Comparison of ENCODE assay signal across 36 cellular contexts in genomic region chrX:128021566-128021965, GRCh38. TPM values are rescaled to one million over a fixed set of nuclear protein-coding genes. Genes with fewer than 3 reads are reported as not detected.
"Had no signal": no experiment of that assay in that cellular context is flagged by ENCODE, and none has a peak within 500 bp of the region (broad histone marks: within the 10 kb centered on the region; RNA-seq: fewer than 3 reads in every experiment).

No MANE protein-coding gene starts in this region.

- H3K36me3 ChIP-seq: adrenal gland, cardiac muscle cell, colonic mucosa, esophagus muscularis mucosa, gastrocnemius medialis, heart left ventricle had no signal

- H3K4me3 Mint-ChIP-seq: activated CD8-positive, alpha-beta T cell treated with anti-CD3 and anti-CD28 coated beads for 36 hours; activated naive CD4-positive, alpha-beta T cell treated with anti-CD3 and anti-CD28 coated beads for 36 hours; activated naive CD4-positive, alpha-beta T cell treated with anti-CD3 and anti-CD28 coated beads, Interleukin-2, amount 50 U/mL, for 24 hours; activated naive CD8-positive, alpha-beta T cell treated with anti-CD3 and anti-CD28 coated beads for 36 hours; activated naive CD8-positive, alpha-beta T cell treated with anti-CD3 and anti-CD28 coated beads, Interleukin-2, amount 50 U/mL, for 24 hours; activated T-cell treated with anti-CD3 and anti-CD28 coated beads, Interleukin-2, amount 50 U/mL, for 4 hours; activated T-helper 17 cell treated with anti-CD3 and anti-CD28 coated beads, Interleukin-2, amount 50 U/mL, for 72 hours; T-cell; T-helper 1 cell treated with Interleukin-12 subunit alpha and Interleukin-12 subunit beta and Interleukin-4 antibody, amounts not matched to agents 30 μg/mL and 1 μg/mL, for 36 hours; WTC11 had no signal

- FAIRE-seq: TTC549 had no signal

- H3K9me3 Mint-ChIP-seq: activated CD8-positive, alpha-beta T cell treated with anti-CD3 and anti-CD28 coated beads for 36 hours; activated naive CD4-positive, alpha-beta T cell treated with anti-CD3 and anti-CD28 coated beads, Interleukin-2, amount 50 U/mL, for 24 hours; activated naive CD8-positive, alpha-beta T cell treated with anti-CD3 and anti-CD28 coated beads, Interleukin-2, amount 50 U/mL, for 24 hours; activated T-helper 17 cell treated with anti-CD3 and anti-CD28 coated beads, Interleukin-2, amount 50 U/mL, for 72 hours; T-helper 1 cell treated with Interleukin-12 subunit alpha and Interleukin-12 subunit beta and Interleukin-4 antibody, amounts not matched to agents 30 μg/mL and 1 μg/mL, for 36 hours had no signal

- H3K36me3 Mint-ChIP-seq: activated naive CD4-positive, alpha-beta T cell treated with anti-CD3 and anti-CD28 coated beads, Interleukin-2, amount 50 U/mL, for 24 hours; activated naive CD8-positive, alpha-beta T cell treated with anti-CD3 and anti-CD28 coated beads for 36 hours; T-cell had no signal

- DNase-seq: activated CD4-positive, alpha-beta T cell treated with anti-CD3 and anti-CD28 coated beads for 1 hour; activated CD4-positive, alpha-beta T cell treated with anti-CD3 and anti-CD28 coated beads for 4 hours; activated CD4-positive, alpha-beta T cell treated with anti-CD3 and anti-CD28 coated beads, Interleukin-2, amount 50 U/mL, for 1 hour; activated CD4-positive, alpha-beta T cell treated with anti-CD3 and anti-CD28 coated beads, Interleukin-2, amount 50 U/mL, for 48 hours; activated CD8-positive, alpha-beta memory T cell treated with anti-CD3 and anti-CD28 coated beads for 24 hours; activated CD8-positive, alpha-beta T cell treated with anti-CD3 and anti-CD28 coated beads for 36 hours; activated effector memory CD4-positive, alpha-beta T cell treated with Interleukin-2 at 50 U/mL for 16 hours; activated gamma-delta T cell treated with Interleukin-2 at 50 U/mL for 16 hours; activated naive CD4-positive, alpha-beta T cell treated with anti-CD3 and anti-CD28 coated beads for 36 hours; activated naive CD8-positive, alpha-beta T cell treated with anti-CD3 and anti-CD28 coated beads for 36 hours; activated naive CD8-positive, alpha-beta T cell treated with anti-CD3 and anti-CD28 coated beads, Interleukin-2, amount 50 U/mL, for 24 hours; activated T-cell treated with anti-CD3 and anti-CD28 coated beads, Interleukin-2, amount 50 U/mL, for 4 hours; adrenal gland; amygdala; aorta; body of pancreas; central memory CD4-positive, alpha-beta T cell; cerebellar nuclear complex; colonic mucosa; effector CD4-positive, alpha-beta T cell; erythroblast; foreskin keratinocyte; gastrocnemius medialis; glutamatergic neuron; heart left ventricle; T-cell; T-helper 9 cell had no signal

- H3K27ac ChIP-seq: adrenal gland, body of pancreas, cardiac muscle cell, colonic mucosa, esophagus muscularis mucosa, foreskin keratinocyte, gastrocnemius medialis, heart left ventricle, VCaP had no signal

- H3K9me3 ChIP-seq: adrenal gland, body of pancreas, colonic mucosa, esophagus muscularis mucosa, gastrocnemius medialis, heart left ventricle had no signal

- H3K4me1 ChIP-seq: adrenal gland, body of pancreas, colonic mucosa, esophagus muscularis mucosa, foreskin keratinocyte, gastrocnemius medialis, heart left ventricle had no signal

- H3K4me1 Mint-ChIP-seq: activated naive CD4-positive, alpha-beta T cell treated with anti-CD3 and anti-CD28 coated beads, Interleukin-2, amount 50 U/mL, for 24 hours; activated naive CD8-positive, alpha-beta T cell treated with anti-CD3 and anti-CD28 coated beads for 36 hours; activated naive CD8-positive, alpha-beta T cell treated with anti-CD3 and anti-CD28 coated beads, Interleukin-2, amount 50 U/mL, for 24 hours; activated T-helper 17 cell treated with anti-CD3 and anti-CD28 coated beads, Interleukin-2, amount 50 U/mL, for 72 hours; T-cell; WTC11 had no signal

- H3K27me3 Mint-ChIP-seq: activated CD8-positive, alpha-beta T cell treated with anti-CD3 and anti-CD28 coated beads for 36 hours; activated naive CD4-positive, alpha-beta T cell treated with anti-CD3 and anti-CD28 coated beads, Interleukin-2, amount 50 U/mL, for 24 hours; activated naive CD8-positive, alpha-beta T cell treated with anti-CD3 and anti-CD28 coated beads for 36 hours; activated naive CD8-positive, alpha-beta T cell treated with anti-CD3 and anti-CD28 coated beads, Interleukin-2, amount 50 U/mL, for 24 hours; activated T-helper 17 cell treated with anti-CD3 and anti-CD28 coated beads, Interleukin-2, amount 50 U/mL, for 72 hours; T-cell had no signal

- H3K27ac Mint-ChIP-seq: activated CD8-positive, alpha-beta T cell treated with anti-CD3 and anti-CD28 coated beads for 36 hours; activated naive CD4-positive, alpha-beta T cell treated with anti-CD3 and anti-CD28 coated beads for 36 hours; activated naive CD4-positive, alpha-beta T cell treated with anti-CD3 and anti-CD28 coated beads, Interleukin-2, amount 50 U/mL, for 24 hours; activated naive CD8-positive, alpha-beta T cell treated with anti-CD3 and anti-CD28 coated beads for 36 hours; activated naive CD8-positive, alpha-beta T cell treated with anti-CD3 and anti-CD28 coated beads, Interleukin-2, amount 50 U/mL, for 24 hours; activated T-helper 17 cell treated with anti-CD3 and anti-CD28 coated beads, Interleukin-2, amount 50 U/mL, for 72 hours; T-cell; T-helper 1 cell treated with Interleukin-12 subunit alpha and Interleukin-12 subunit beta and Interleukin-4 antibody, amounts not matched to agents 30 μg/mL and 1 μg/mL, for 36 hours; WTC11 had no signal

- H3K4me3 ChIP-seq: adrenal gland, body of pancreas, cardiac muscle cell, colonic mucosa, esophagus muscularis mucosa, gastrocnemius medialis, heart left ventricle had no signal

- H3K27me3 ChIP-seq: adrenal gland, body of pancreas, cardiac muscle cell, colonic mucosa, esophagus muscularis mucosa, foreskin keratinocyte, gastrocnemius medialis, heart left ventricle had no signal

RNA-seq across cellular contexts. Expression of gene ACTRT1, which starts 30.6 kb away (rescaled TPM):
- total RNA-seq: activated CD8-positive, alpha-beta T cell treated with anti-CD3 and anti-CD28 coated beads for 36 hours; activated naive CD4-positive, alpha-beta T cell treated with anti-CD3 and anti-CD28 coated beads for 36 hours; activated naive CD8-positive, alpha-beta T cell treated with anti-CD3 and anti-CD28 coated beads for 36 hours; activated T-cell treated with anti-CD3 and anti-CD28 coated beads, Interleukin-2, amount 50 U/mL, for 4 hours; activated T-helper 17 cell treated with anti-CD3 and anti-CD28 coated beads, Interleukin-2, amount 50 U/mL, for 72 hours; adrenal gland; aorta; body of pancreas; colonic mucosa; esophagus muscularis mucosa; foreskin keratinocyte; gastrocnemius medialis; heart left ventricle; T-cell; T-helper 2 cell treated with Interferon-gamma antibody and Interleukin-4, amounts not matched to agents 100 ng/mL and 5 ng/mL, for 36 hours; WTC11 had no signal
- polyA plus RNA-seq: adrenal gland, cardiac muscle cell, foreskin keratinocyte, heart left ventricle had no signal
